11 cellular contexts compared by ENCODE assay signal in the genomic region with DNA sequence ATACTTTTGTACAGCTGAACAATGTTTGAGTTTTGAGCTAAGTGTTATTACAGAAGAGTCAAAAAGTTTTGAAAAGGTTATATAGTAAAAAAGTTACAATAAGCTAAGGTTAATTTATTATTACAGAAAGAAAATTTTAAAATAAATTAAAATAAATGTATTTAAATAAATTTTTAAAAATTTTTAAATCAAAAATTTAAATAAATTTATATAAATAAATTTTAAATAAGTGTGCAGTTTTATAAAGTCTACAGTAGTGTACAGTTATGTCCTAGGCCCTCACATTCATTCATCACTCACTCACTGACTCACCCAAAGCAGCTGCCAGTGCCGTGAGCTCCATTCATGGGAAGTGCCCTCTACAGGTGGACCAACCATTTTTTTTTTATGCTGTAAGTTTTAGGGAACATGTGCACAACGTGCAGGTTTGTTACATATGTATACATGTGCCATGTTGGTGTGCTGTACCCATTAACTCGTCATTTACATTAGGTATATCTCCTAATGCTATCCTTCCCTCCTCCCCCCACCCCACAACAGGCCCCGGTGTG.
DNase-seq lines count a peak whose midpoint lies in the region; FAIRE-seq and TF ChIP-seq lines count a peak whose summit lies in the region.
"Had no signal": no experiment of that assay in that cellular context is flagged by ENCODE, and none has a peak within 500 bp of the region (broad histone marks: within the 10 kb centered on the region; RNA-seq: fewer than 3 reads in every experiment).

No MANE protein-coding gene starts in this region.

- BruUV-seq in MCF 10A (replicated peaks; lab: Mats Ljungman, UMichigan): no TSS peak

- TF ChIP-seq POLR2A in breast epithelium (IDR thresholded peaks at IDR 0.05): no peak

- DNase-seq in MCF 10A (ENCODE audit: unreplicated experiment): peak; percentile 69
- DNase-seq in breast epithelium (ENCODE audit: low spot score in 2 of 2): no peak
- peak; percentile 6 for DNase-seq in OCI-M1 (lab: John Stamatoyannopoulos, UW)
- DNase-seq in epithelial cell of prostate (ENCODE audit: low read depth, low spot score): peak; percentile 16
- DNase-seq in urothelium cell line (ENCODE audit: low spot score): peak; percentile 36
- DNase-seq in activated naive CD4-positive, alpha-beta T cell treated with Interleukin-2 at 50 U/mL for 16 hours: no peak
- DNase-seq in activated CD4-positive, alpha-beta T cell treated with anti-CD3 and anti-CD28 coated beads for 1 hour: no peak
- DNase-seq in NCI-H1436 (lab: John Stamatoyannopoulos, UW): no peak
- DNase-seq: C1 segment of cervical spinal cord; IMR-90; NK-92 treated with Interleukin-12 subunit alpha and Interleukin-12 subunit beta, amount 100 ng/mL, for 24 hours had no signal

- H3K4me3 Mint-ChIP-seq in MCF 10A (ENCODE audit: unreplicated experiment): no peak overlapping the region

- no peaks in the 10 kb centered on the region for H3K36me3 Mint-ChIP-seq in MCF 10A (ENCODE audit: insufficient read depth, unreplicated experiment)

- no peaks in the 10 kb centered on the region for H3K27me3 ChIP-seq in breast epithelium

- H3K4me3 ChIP-seq in breast epithelium: no peak overlapping the region

- no peaks in the 10 kb centered on the region for H3K4me1 ChIP-seq in breast epithelium

- FAIRE-seq in urothelium cell line (lab: Jason Lieb, UNC): no peak

- H3K36me3 ChIP-seq in breast epithelium: no peaks in the 10 kb centered on the region

- H3K27ac Mint-ChIP-seq in MCF 10A (ENCODE audit: low read depth, unreplicated experiment): no peak overlapping the region

- CTCF ChIA-PET in MCF 10A (lab: Yijun Ruan, JAX): interaction anchor here (0.5 to 1.6 kb wide), 12 partner anchors 9 to 1901 kb away, joined by 3 to 4 read pairs (median 3); no protein-coding TSS in a partner anchor

- H3K9me3 ChIP-seq in breast epithelium: peaks cover 0 to 7% of the 10 kb centered on the region in 2 donors

- no peak overlapping the region for H3K27ac ChIP-seq in breast epithelium
- H3K27ac ChIP-seq in epithelial cell of prostate: no peak overlapping the region

- POLR2A ChIA-PET in MCF 10A (lab: Yijun Ruan, JAX): interaction anchor here (0.6 to 0.9 kb wide), 6 partner anchors 16 to 343 kb away, joined by 3 to 4 read pairs (median 3); no protein-coding TSS in a partner anchor

- H3K27me3 Mint-ChIP-seq in MCF 10A (ENCODE audit: insufficient read depth, unreplicated experiment): peaks cover 12% of the 10 kb centered on the region

- no peaks in the 10 kb centered on the region for H3K4me1 Mint-ChIP-seq in MCF 10A (ENCODE audit: insufficient read depth, unreplicated experiment)

- no peaks in the 10 kb centered on the region for H3K9me3 Mint-ChIP-seq in MCF 10A (ENCODE audit: unreplicated experiment)

- TF ChIP-seq CTCF in MCF 10A (IDR thresholded peaks at IDR 0.05; ENCODE audit: unreplicated experiment): peak; percentile 22
- no peak for TF ChIP-seq CTCF in breast epithelium (IDR thresholded peaks at IDR 0.05)

- intact Hi-C loops in MCF 10A (cut with micrococcal nuclease): no loop called here
- intact Hi-C loops in breast epithelium (cut with DNase I; ENCODE audit: low total_unique reads): no loop called here

Comparison
In these comparisons a context has a peak if more than half of its experiments do, and no peak if none do; other contexts are left out.
1. DNase-seq: peak in MCF 10A (single experiment), OCI-M1 (single experiment), epithelial cell of prostate (single experiment) and urothelium cell line (single experiment); none in breast epithelium (0 of 2), activated naive CD4-positive, alpha-beta T cell treated with Interleukin-2 at 50 U/mL for 16 hours (single experiment), activated CD4-positive, alpha-beta T cell treated with anti-CD3 and anti-CD28 coated beads for 1 hour (single experiment) and NCI-H1436 (single experiment).